Comparison of ENCODE assay signal across 30 cellular contexts in the genomic region with DNA sequence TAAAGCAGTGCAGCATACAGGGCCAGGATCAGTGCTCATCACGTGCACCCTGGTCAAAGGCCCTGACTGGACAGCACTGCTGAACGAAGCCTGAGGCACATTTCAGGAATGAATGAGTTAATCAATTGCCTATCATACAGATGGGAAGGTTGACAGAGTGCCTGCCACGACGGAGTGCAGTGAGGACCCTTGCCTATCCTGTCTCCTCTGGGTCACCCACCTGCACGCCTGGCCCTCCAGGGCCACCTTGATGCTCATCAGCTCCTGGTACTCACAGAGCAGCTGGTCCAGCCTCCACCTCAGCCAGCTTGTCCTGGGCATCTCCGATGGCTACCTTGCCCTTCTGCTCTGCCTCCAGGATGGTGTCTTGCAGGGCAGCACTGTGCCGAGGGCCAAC. TPM values are rescaled to one million over a fixed set of nuclear protein-coding genes. Genes with fewer than 3 reads are reported as not detected.
A peak's percentile ranks its signal among the peaks of the same experiment; 100 is the strongest.
DNase-seq lines count a peak whose midpoint lies in the region; ATAC-seq and TF ChIP-seq lines count a peak whose summit lies in the region.
"Had no signal": no experiment of that assay in that cellular context is flagged by ENCODE, and none has a peak within 500 bp of the region (broad histone marks: within the 10 kb centered on the region; RNA-seq: fewer than 3 reads in every experiment).

No MANE protein-coding gene starts in this region.

- H3K9me1 ChIP-seq in IMR-90 (ENCODE audit: insufficient read depth, low read length), result no peaks in the 10 kb centered on the region

- no peak overlapping the region for H2BK15ac ChIP-seq in IMR-90 (ENCODE audit: low read depth, low read length)

- H3K23ac ChIP-seq in IMR-90 (ENCODE audit: low read depth, low read length), result no peak overlapping the region

- peak overlapping the region; percentile 18 for H2AK9ac ChIP-seq in IMR-90 (replicated peaks; ENCODE audit: low read depth, low read length, poor library complexity)

- H3K27me3 Mint-ChIP-seq in activated naive CD4-positive, alpha-beta T cell treated with anti-CD3 and anti-CD28 coated beads, Interleukin-2, amount 10 ng/mL, durations not matched to agents 7 days and 5 days, result peaks cover 4% of the 10 kb centered on the region
- H3K27me3 Mint-ChIP-seq in endodermal cell (ENCODE audit: insufficient read depth), result peaks cover 60% of the 10 kb centered on the region

- H2AK5ac ChIP-seq in IMR-90 (ENCODE audit: low read depth, low read length), result no peak overlapping the region

- H3K4me3 ChIP-seq in IMR-90 (ENCODE audit: insufficient read depth, low read depth, low read length), result no peak overlapping the region
- no peak overlapping the region for H3K4me3 ChIP-seq in endodermal cell (ENCODE audit: low read length)
- H3K4me3 ChIP-seq: adrenal gland, SK-N-MC, testis had no signal

- no peak for TF ChIP-seq RAD21 in IMR-90 (IDR thresholded peaks at IDR 0.05; ENCODE audit: low read length)

- no peak overlapping the region for H3K56ac ChIP-seq in IMR-90 (ENCODE audit: extremely low read depth, insufficient read depth, low read length)

- H3K4me1 ChIP-seq in IMR-90 (ENCODE audit: control insufficient read depth, insufficient read depth, low read length), result no peaks in the 10 kb centered on the region
- H3K4me1 ChIP-seq in endodermal cell (ENCODE audit: control insufficient read depth, insufficient read depth, low read length), result no peaks in the 10 kb centered on the region
- H3K4me1 ChIP-seq: adrenal gland had no signal

- TF ChIP-seq POLR2A in IMR-90 (IDR thresholded peaks at IDR 0.05; ENCODE audit: low read depth, low read length), result no peak

- no TSS peak for BruUV-seq in IMR-90 (replicated peaks; lab: Mats Ljungman, UMichigan)

- H3K14ac ChIP-seq in IMR-90 (replicated peaks; ENCODE audit: low read depth, low read length), result no peak overlapping the region

- no peak overlapping the region for H2AFZ ChIP-seq in IMR-90 (replicated peaks; ENCODE audit: low read length, poor library complexity)

- no peak overlapping the region for H3K27ac ChIP-seq in IMR-90 (ENCODE audit: insufficient read depth, low read length)
- H3K27ac ChIP-seq in endodermal cell (ENCODE audit: low read depth, low read length), result no peak overlapping the region
- H3K27ac ChIP-seq: adrenal gland, SK-N-MC, testis had no signal

- H3K18ac ChIP-seq in IMR-90 (ENCODE audit: low read depth, low read length), result no peak overlapping the region

- H3K4me2 ChIP-seq in IMR-90 (ENCODE audit: low read depth, low read length), result no peak overlapping the region

- TF ChIP-seq CTCF in IMR-90 (conservative IDR thresholded peaks at IDR 0.05; ENCODE audit: low read depth, low read length), result no peak
- TF ChIP-seq CTCF in endodermal cell (conservative IDR thresholded peaks at IDR 0.05), result no peak

- peaks cover 1% of the 10 kb centered on the region for H3K9me3 Mint-ChIP-seq in activated naive CD4-positive, alpha-beta T cell treated with anti-CD3 and anti-CD28 coated beads, Interleukin-2, amount 10 ng/mL, durations not matched to agents 7 days and 5 days
- H3K9me3 Mint-ChIP-seq in endodermal cell, result no peaks in the 10 kb centered on the region
- H3K9me3 Mint-ChIP-seq: stimulated activated naive B cell treated with anti-CD40 and anti-IgM and Interleukin-4, amounts not matched to agents 10 μg/mL and 1 μg/mL and 100 μg/mL, for 72 hours had no signal

- ATAC-seq in IMR-90 (ENCODE audit: low read depth), result no peak
- no peak for ATAC-seq in HG02973 (IDR thresholded peaks at IDR 0.05; ENCODE audit: unreplicated experiment)
- ATAC-seq: HCT116; stimulated activated naive B cell treated with anti-CD40 and anti-IgM and Interleukin-4, amounts not matched to agents 10 μg/mL and 1 μg/mL and 100 μg/mL, for 72 hours; T-helper 17 cell had no signal

- H3K4ac ChIP-seq in IMR-90 (ENCODE audit: low read depth, low read length), result no peak overlapping the region

- H3K36me3 ChIP-seq in IMR-90 (ENCODE audit: control insufficient read depth, insufficient read depth, low read length), result no peaks in the 10 kb centered on the region
- no peaks in the 10 kb centered on the region for H3K36me3 ChIP-seq in endodermal cell (ENCODE audit: control insufficient read depth, insufficient read depth, low read length)
- H3K36me3 ChIP-seq: adrenal gland had no signal

- no peak overlapping the region for H3K9ac ChIP-seq in IMR-90 (ENCODE audit: low read depth, low read length)
- no peak overlapping the region for H3K9ac ChIP-seq in endodermal cell (ENCODE audit: extremely low read depth, low read length, poor library complexity, severe bottlenecking)

- dilution Hi-C loops in IMR-90 (cut with HindIII; ENCODE audit: low sequenced_read_pairs, unreplicated experiment), result no loop called here

- H3K27ac Mint-ChIP-seq in activated naive CD4-positive, alpha-beta T cell treated with anti-CD3 and anti-CD28 coated beads, Interleukin-2, amount 10 ng/mL, durations not matched to agents 7 days and 5 days, result peak overlapping the region; percentile 49
- no peak overlapping the region for H3K27ac Mint-ChIP-seq in endodermal cell
- H3K27ac Mint-ChIP-seq: brain; stimulated activated naive B cell treated with anti-CD40 and anti-IgM and Interleukin-4, amounts not matched to agents 10 μg/mL and 1 μg/mL and 100 μg/mL, for 72 hours had no signal

- no peak overlapping the region for H4K91ac ChIP-seq in IMR-90 (ENCODE audit: insufficient read depth, low read depth, low read length)

- H4K5ac ChIP-seq in IMR-90 (ENCODE audit: low read depth, low read length), result no peak overlapping the region

- H2BK120ac ChIP-seq in IMR-90 (ENCODE audit: low read depth, low read length), result no peak overlapping the region

- POLR2A ChIA-PET in IMR-90 (lab: Charles Lee; ENCODE audit: unreplicated experiment), result no interaction called here

- CTCF ChIA-PET in activated naive CD4-positive, alpha-beta T cell treated with anti-CD3 and anti-CD28 coated beads, Interleukin-2, amount 10 ng/mL, durations not matched to agents 7 days and 5 days (lab: Charles Lee), result interaction anchor here (1.2 kb wide), 1 partner anchor 250 kb away, joined by 3 read pairs; no protein-coding TSS in a partner anchor
- CTCF ChIA-PET in IMR-90 (lab: Yijun Ruan, JAX), result no interaction called here

- no peaks in the 10 kb centered on the region; the same call in 1 of the 2 replicates for H4K20me1 ChIP-seq in IMR-90 (ENCODE audit: insufficient read depth, low read length)

- peaks cover 10% of the 10 kb centered on the region for H3K27me3 ChIP-seq in IMR-90 (ENCODE audit: control insufficient read depth, insufficient read depth, low read length)
- H3K27me3 ChIP-seq in endodermal cell (ENCODE audit: control insufficient read depth, insufficient read depth, low read length, poor library complexity, severe bottlenecking), result peaks cover 40% of the 10 kb centered on the region
- H3K27me3 ChIP-seq: testis had no signal

- no peak overlapping the region for H2BK20ac ChIP-seq in IMR-90 (ENCODE audit: low read depth, low read length)

- peaks cover 71% of the 10 kb centered on the region for H3K4me1 Mint-ChIP-seq in activated naive CD4-positive, alpha-beta T cell treated with anti-CD3 and anti-CD28 coated beads, Interleukin-2, amount 10 ng/mL, durations not matched to agents 7 days and 5 days
- H3K4me1 Mint-ChIP-seq in endodermal cell, result no peaks in the 10 kb centered on the region
- H3K4me1 Mint-ChIP-seq: brain; stimulated activated naive B cell treated with anti-CD40 and anti-IgM and Interleukin-4, amounts not matched to agents 10 μg/mL and 1 μg/mL and 100 μg/mL, for 72 hours had no signal

- intact Hi-C loops in IMR-90 (cut with micrococcal nuclease), result no loop called here

- H3K79me1 ChIP-seq in IMR-90 (ENCODE audit: low read depth in 1 of 2, low read length in 2 of 2), result no peaks in the 10 kb centered on the region

- in situ Hi-C loops in IMR-90 (cut with MboI; ENCODE audit: low sequenced_read_pairs), result no loop called here

- H3K4me3 Mint-ChIP-seq in activated naive CD4-positive, alpha-beta T cell treated with anti-CD3 and anti-CD28 coated beads, Interleukin-2, amount 10 ng/mL, durations not matched to agents 7 days and 5 days, result peak overlapping the region; percentile 59
- H3K4me3 Mint-ChIP-seq in endodermal cell, result no peak overlapping the region
- H3K4me3 Mint-ChIP-seq: brain; stimulated activated naive B cell treated with anti-CD40 and anti-IgM and Interleukin-4, amounts not matched to agents 10 μg/mL and 1 μg/mL and 100 μg/mL, for 72 hours; T-helper 17 cell had no signal

- H4K8ac ChIP-seq in IMR-90 (ENCODE audit: low read depth in 2 of 2, low read length in 2 of 2), result no peak overlapping the region

- peak; percentile 15 for DNase-seq in activated naive CD4-positive, alpha-beta T cell treated with anti-CD3 and anti-CD28 coated beads, Interleukin-2, amount 10 ng/mL, durations not matched to agents 7 days and 5 days
- DNase-seq in activated naive CD4-positive, alpha-beta T cell treated with anti-CD3 and anti-CD28 coated beads, Interleukin-2, amount 50 U/mL, for 16 hours, result no peak
- DNase-seq in IMR-90 (no peak), endodermal cell (peak; percentile 34), ureter (ENCODE audit: low spot score) (peak; percentile 12), NCI-H1092 treated with DMSO at 0.1 percent for 48 hours (lab: John Stamatoyannopoulos, UW) (no peak)
- DNase-seq: activated CD4-positive, alpha-beta T cell treated with anti-CD3 and anti-CD28 coated beads for 48 hours; adrenal gland; CD4-positive, CD25-positive, alpha-beta regulatory T cell; DMS153; effector CD4-positive, alpha-beta T cell; erythroblast; NCI-H1417; NCI-H446; NCI-H82; RPMI8226; small intestine; stimulated activated CD4-positive, alpha-beta T cell treated with anti-CD3 and anti-CD28 coated beads, Interleukin-2, amount 100 ng/mL, for 48 hours; stimulated activated naive B cell treated with anti-CD40 and anti-IgM and Interleukin-4, amounts not matched to agents 10 μg/mL and 1 μg/mL and 100 μg/mL, for 72 hours; T-helper 17 cell; testis had no signal

- no peak overlapping the region for H2BK5ac ChIP-seq in IMR-90 (ENCODE audit: low read depth, low read length, poor library complexity, severe bottlenecking)

- no peaks in the 10 kb centered on the region for H3K9me3 ChIP-seq in IMR-90 (ENCODE audit: control insufficient read depth, insufficient read depth, low read length)
- H3K9me3 ChIP-seq in endodermal cell (ENCODE audit: control insufficient read depth, low read length), result no peaks in the 10 kb centered on the region
- H3K9me3 ChIP-seq: adrenal gland, testis had no signal

- peaks cover 1% of the 10 kb centered on the region for H3K36me3 Mint-ChIP-seq in activated naive CD4-positive, alpha-beta T cell treated with anti-CD3 and anti-CD28 coated beads, Interleukin-2, amount 10 ng/mL, durations not matched to agents 7 days and 5 days
- H3K36me3 Mint-ChIP-seq in endodermal cell (ENCODE audit: low read depth), result no peaks in the 10 kb centered on the region
- H3K36me3 Mint-ChIP-seq: brain; CD4-positive, CD25-positive, alpha-beta regulatory T cell; stimulated activated naive B cell treated with anti-CD40 and anti-IgM and Interleukin-4, amounts not matched to agents 10 μg/mL and 1 μg/mL and 100 μg/mL, for 72 hours had no signal

- no CpG with 5 or more reads among the region's 7 CpGs for WGBS in IMR-90 (ENCODE audit: extremely low coverage in 2 of 2, insufficient read length in 1 of 2), 2 experiments
- WGBS in endodermal cell (ENCODE audit: insufficient coverage in 1 of 2, insufficient read length in 1 of 2), 2 experiments, result 71 to 85% methylated on average over 5 to 7 of the region's 7 CpGs

RNA-seq across cellular contexts. Expression of a gene that starts 11.7 kb away (rescaled TPM):
- not detected in 2 replicates for total RNA-seq in IMR-90 (2012; rRNA removed)
- polyA plus RNA-seq in IMR-90 (2012; rRNA removed), result not detected in 2 replicates
- polyA plus RNA-seq in IMR-90 (2012; cell fraction: cytosol; rRNA removed), result not detected in 2 replicates
- polyA plus RNA-seq in IMR-90 (2012; cell fraction: nucleus; rRNA removed; ENCODE audit: low replicate concordance), result not detected in 2 replicates
- total RNA-seq in endodermal cell, result not detected
- not detected for polyA plus RNA-seq in endodermal cell (2013, experiment 1 of 2)
- not detected for polyA plus RNA-seq in endodermal cell (2013, experiment 2 of 2)
- total RNA-seq in ureter, result not detected
- total RNA-seq: chondrocyte, fibroblast of villous mesenchyme, M059J, osteoblast, renal cortical epithelial cell had no signal

RNA-seq across cellular contexts. Expression of a gene that starts 21.9 kb away (rescaled TPM):
- total RNA-seq in IMR-90 (2012; rRNA removed), result not detected in 2 replicates
- polyA plus RNA-seq in IMR-90 (2012; rRNA removed), result not detected in 2 replicates
- polyA plus RNA-seq in IMR-90 (2012; cell fraction: cytosol; rRNA removed), result not detected in 2 replicates
- polyA plus RNA-seq in IMR-90 (2012; cell fraction: nucleus; rRNA removed; ENCODE audit: low replicate concordance), result not detected in 2 replicates
- not detected for total RNA-seq in endodermal cell
- not detected for polyA plus RNA-seq in endodermal cell (2013, experiment 1 of 2)
- polyA plus RNA-seq in endodermal cell (2013, experiment 2 of 2), result not detected
- total RNA-seq in ureter, result not detected
- total RNA-seq: adrenal gland, chondrocyte, fibroblast of villous mesenchyme, M059J, osteoblast, renal cortical epithelial cell, T-helper 17 cell, testis had no signal

RNA-seq across cellular contexts. Expression of a gene that starts 28.8 kb away (rescaled TPM):
- not detected in 2 replicates for total RNA-seq in IMR-90 (2012; rRNA removed)
- not detected in 2 replicates for polyA plus RNA-seq in IMR-90 (2012; rRNA removed)
- not detected in 2 replicates for polyA plus RNA-seq in IMR-90 (2012; cell fraction: cytosol; rRNA removed)
- not detected in 2 replicates for polyA plus RNA-seq in IMR-90 (2012; cell fraction: nucleus; rRNA removed; ENCODE audit: low replicate concordance)
- total RNA-seq in endodermal cell, result not detected
- not detected for polyA plus RNA-seq in endodermal cell (2013, experiment 1 of 2)
- not detected for polyA plus RNA-seq in endodermal cell (2013, experiment 2 of 2)
- total RNA-seq in ureter, result not detected
- total RNA-seq: chondrocyte, fibroblast of villous mesenchyme, M059J, osteoblast, renal cortical epithelial cell had no signal

RNA-seq across cellular contexts. Expression of a gene that starts 50.1 kb away (rescaled TPM):
- total RNA-seq in IMR-90 (2012; rRNA removed) (not detected in 2 replicates), endodermal cell (not detected), ureter (not detected)
- not detected in 2 replicates for polyA plus RNA-seq in IMR-90 (2012; rRNA removed)
- polyA plus RNA-seq in IMR-90 (2012; cell fraction: cytosol; rRNA removed), result not detected in 2 replicates
- polyA plus RNA-seq in IMR-90 (2012; cell fraction: nucleus; rRNA removed; ENCODE audit: low replicate concordance), result not detected in 2 replicates
- polyA plus RNA-seq in endodermal cell (2013, experiment 1 of 2), result not detected
- not detected for polyA plus RNA-seq in endodermal cell (2013, experiment 2 of 2)
- total RNA-seq: chondrocyte, fibroblast of villous mesenchyme, M059J, osteoblast, renal cortical epithelial cell, testis had no signal
- polyA plus RNA-seq: adrenal gland, small intestine had no signal

RNA-seq across cellular contexts. Expression of a gene that starts 56.5 kb away (rescaled TPM):
- total RNA-seq in IMR-90 (2012; rRNA removed) (not detected in 2 replicates), endodermal cell (not detected), ureter (0.26 TPM)
- polyA plus RNA-seq in IMR-90 (2012; rRNA removed), result not detected in 2 replicates
- not detected in 2 replicates for polyA plus RNA-seq in IMR-90 (2012; cell fraction: cytosol; rRNA removed)
- polyA plus RNA-seq in IMR-90 (2012; cell fraction: nucleus; rRNA removed; ENCODE audit: low replicate concordance), result not detected in 2 replicates
- polyA plus RNA-seq in endodermal cell (2013, experiment 1 of 2), result not detected
- not detected for polyA plus RNA-seq in endodermal cell (2013, experiment 2 of 2)
- total RNA-seq: adrenal gland; CD4-positive, CD25-positive, alpha-beta regulatory T cell; chondrocyte; fibroblast of villous mesenchyme; M059J; osteoblast; renal cortical epithelial cell; T-helper 17 cell had no signal
- polyA plus RNA-seq: adrenal gland; CD4-positive, CD25-positive, alpha-beta regulatory T cell had no signal

Comparison
In these comparisons a context has a peak if more than half of its experiments do, and no peak if none do; other contexts are left out.
1. DNase-seq: peak in activated naive CD4-positive, alpha-beta T cell treated with anti-CD3 and anti-CD28 coated beads, Interleukin-2, amount 10 ng/mL, durations not matched to agents 7 days and 5 days (single experiment), endodermal cell (single experiment) and ureter (single experiment); none in activated naive CD4-positive, alpha-beta T cell treated with anti-CD3 and anti-CD28 coated beads, Interleukin-2, amount 50 U/mL, for 16 hours (single experiment), IMR-90 (single experiment) and NCI-H1092 treated with DMSO at 0.1 percent for 48 hours (single experiment).